In the genomic region with DNA sequence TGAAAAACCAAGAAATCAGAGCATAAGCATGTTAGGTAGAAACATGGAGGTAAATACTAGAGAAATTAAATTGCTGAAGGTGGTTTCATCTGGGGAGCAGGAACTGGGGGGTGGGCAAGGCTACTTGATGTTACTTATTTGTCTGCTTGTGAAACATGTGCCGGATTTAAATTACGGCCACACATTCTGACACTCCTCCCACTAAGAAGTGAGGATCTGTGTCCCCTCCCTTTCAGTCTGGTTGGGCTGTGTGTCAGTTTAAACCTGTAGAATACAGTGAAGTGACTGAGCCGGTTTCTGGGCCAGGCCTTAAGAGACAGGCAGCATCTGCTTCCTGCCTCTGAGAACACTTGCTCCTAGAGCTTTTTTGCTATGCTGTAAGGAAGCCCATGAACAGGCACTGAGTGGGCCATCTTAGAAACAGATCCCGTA, we compare ENCODE assay signal across 13 cellular contexts. TPM values are rescaled to one million over a fixed set of nuclear protein-coding genes. Genes with fewer than 3 reads are reported as not detected.
DNase-seq lines count a peak whose midpoint lies in the region; ATAC-seq and TF ChIP-seq lines count a peak whose summit lies in the region.
"Had no signal": no experiment of that assay in that cellular context is flagged by ENCODE, and none has a peak within 500 bp of the region (broad histone marks: within the 10 kb centered on the region; RNA-seq: fewer than 3 reads in every experiment).

No MANE protein-coding gene starts in this region.

- no peaks in the 10 kb centered on the region for H3K27me3 ChIP-seq in DOHH2 (ENCODE audit: control insufficient read depth, low read length)
- H3K27me3 ChIP-seq: adrenal gland had no signal

- H3K79me2 ChIP-seq in DOHH2 (ENCODE audit: control insufficient read depth, low read length) = peaks cover 52% of the 10 kb centered on the region

- POLR2A ChIA-PET in activated CD8-positive, alpha-beta T cell treated with anti-CD3 and anti-CD28 coated beads for 36 hours (lab: Charles Lee) = interaction anchor here (0.6 kb wide), 1 partner anchor 38 kb away, joined by 3 read pairs; no protein-coding TSS in a partner anchor
- POLR2A ChIA-PET in naive thymus-derived CD8-positive, alpha-beta T cell (lab: Charles Lee) = no interaction called here

- no peaks in the 10 kb centered on the region for H3K9me2 ChIP-seq in DOHH2 (replicated peaks; ENCODE audit: control insufficient read depth, low read length)

- H3K4me2 ChIP-seq in DOHH2 (ENCODE audit: low read length) = peak overlapping the region; percentile 83

- no peaks in the 10 kb centered on the region for H3K9me3 Mint-ChIP-seq in activated CD8-positive, alpha-beta T cell treated with anti-CD3 and anti-CD28 coated beads for 36 hours
- H3K9me3 Mint-ChIP-seq in naive thymus-derived CD8-positive, alpha-beta T cell = no peaks in the 10 kb centered on the region

- H3K4me3 ChIP-seq in DOHH2 (ENCODE audit: low read length) (peak overlapping the region; percentile 80), mucosa of descending colon (no peak overlapping the region)
- H3K4me3 ChIP-seq: adrenal gland had no signal

- peak; percentile 98 to 99 for DNase-seq in Kasumi-1 (lab: John Stamatoyannopoulos, UW)
- DNase-seq in activated CD8-positive, alpha-beta T cell treated with anti-CD3 and anti-CD28 coated beads for 36 hours = peak; percentile 7
- no peak for DNase-seq in naive thymus-derived CD8-positive, alpha-beta T cell
- no peak for DNase-seq in mucosa of descending colon
- DNase-seq: activated CD4-positive, CD25-positive, alpha-beta regulatory T cell; adrenal gland; KG1; NCI-H69; retina had no signal

- H4K20me1 ChIP-seq in DOHH2 (ENCODE audit: control insufficient read depth, insufficient read depth, low read depth, low read length) = peaks cover 5% of the 10 kb centered on the region; the same call in 1 of the 2 replicates

- H3K4me3 Mint-ChIP-seq in activated CD8-positive, alpha-beta T cell treated with anti-CD3 and anti-CD28 coated beads for 36 hours = no peak overlapping the region
- peak overlapping the region in 1 of 10 donors; percentile 24 for H3K4me3 Mint-ChIP-seq in naive thymus-derived CD8-positive, alpha-beta T cell

- peaks cover 53% of the 10 kb centered on the region for H3K36me3 Mint-ChIP-seq in activated CD8-positive, alpha-beta T cell treated with anti-CD3 and anti-CD28 coated beads for 36 hours (ENCODE audit: low read depth)
- peaks cover 4 to 40% (median 13%) of the 10 kb centered on the region in 3 donors for H3K36me3 Mint-ChIP-seq in naive thymus-derived CD8-positive, alpha-beta T cell

- H3K9me3 ChIP-seq in DOHH2 (ENCODE audit: control insufficient read depth, insufficient read depth, low read length) (no peaks in the 10 kb centered on the region), mucosa of descending colon (no peaks in the 10 kb centered on the region)
- H3K9me3 ChIP-seq: adrenal gland had no signal

- intact Hi-C loops in activated CD8-positive, alpha-beta T cell treated with anti-CD3 and anti-CD28 coated beads for 36 hours (cut with micrococcal nuclease) = no loop called here
- intact Hi-C loops in mucosa of descending colon (cut with DNase I, micrococcal nuclease) = no loop called here

- TF ChIP-seq CTCF in DOHH2 (IDR thresholded peaks at IDR 0.05; ENCODE audit: low read depth, low read length, poor library complexity, severe bottlenecking) (no peak), mucosa of descending colon (IDR thresholded peaks at IDR 0.05) (no peak)
- no peak for TF ChIP-seq CTCF in activated CD8-positive, alpha-beta T cell treated with anti-CD3 and anti-CD28 coated beads for 36 hours (IDR thresholded peaks at IDR 0.05)

- CTCF ChIA-PET in activated CD8-positive, alpha-beta T cell treated with anti-CD3 and anti-CD28 coated beads for 36 hours (lab: Charles Lee) = no interaction called here

- peak overlapping the region; percentile 71 for H3K27ac Mint-ChIP-seq in activated CD8-positive, alpha-beta T cell treated with anti-CD3 and anti-CD28 coated beads for 36 hours
- H3K27ac Mint-ChIP-seq in naive thymus-derived CD8-positive, alpha-beta T cell = peak overlapping the region in 8 of 10 donors; percentile 7 to 99 (median 85)

- peaks cover 37% of the 10 kb centered on the region for H3F3A ChIP-seq in DOHH2 (ENCODE audit: control insufficient read depth, insufficient read depth)

- peak overlapping the region; percentile 88 for H3K27ac ChIP-seq in DOHH2 (ENCODE audit: low read depth, low read length)
- H3K27ac ChIP-seq: adrenal gland had no signal

- peaks cover 43% of the 10 kb centered on the region for H3K4me1 Mint-ChIP-seq in activated CD8-positive, alpha-beta T cell treated with anti-CD3 and anti-CD28 coated beads for 36 hours (ENCODE audit: low read depth)
- H3K4me1 Mint-ChIP-seq in naive thymus-derived CD8-positive, alpha-beta T cell = peaks cover 27 to 63% (median 46%) of the 10 kb centered on the region in 4 donors

- H3K4me1 ChIP-seq in DOHH2 (ENCODE audit: control insufficient read depth, low read length) = peaks cover 74% of the 10 kb centered on the region
- H3K4me1 ChIP-seq in mucosa of descending colon (ENCODE audit: low read depth) = peaks cover 11% of the 10 kb centered on the region

- no peaks in the 10 kb centered on the region for H3K27me3 Mint-ChIP-seq in activated CD8-positive, alpha-beta T cell treated with anti-CD3 and anti-CD28 coated beads for 36 hours
- H3K27me3 Mint-ChIP-seq in naive thymus-derived CD8-positive, alpha-beta T cell = peaks cover 0 to 1% (median 0%) of the 10 kb centered on the region in 5 donors

- no peak for ATAC-seq in activated CD8-positive, alpha-beta T cell treated with anti-CD3 and anti-CD28 coated beads for 36 hours
- no peak for ATAC-seq in naive thymus-derived CD8-positive, alpha-beta T cell
- ATAC-seq in GM18519 (IDR thresholded peaks at IDR 0.05; ENCODE audit: low FRiP score, unreplicated experiment) (no peak), GM19397 (IDR thresholded peaks at IDR 0.05; ENCODE audit: unreplicated experiment) (no peak), mucosa of descending colon (no peak), GM18909 (IDR thresholded peaks at IDR 0.05; ENCODE audit: poor library complexity, unreplicated experiment) (no peak)

- peaks cover 82% of the 10 kb centered on the region for H3K36me3 ChIP-seq in DOHH2 (ENCODE audit: control insufficient read depth, low read length)
- H3K36me3 ChIP-seq in mucosa of descending colon (ENCODE audit: low read depth) = no peaks in the 10 kb centered on the region

RNA-seq across cellular contexts. Expression of a gene that starts 2.3 kb away (rescaled TPM):
- total RNA-seq in activated CD8-positive, alpha-beta T cell treated with anti-CD3 and anti-CD28 coated beads for 36 hours = 100 to 1,000 TPM; 247 to 251 TPM
- total RNA-seq in naive thymus-derived CD8-positive, alpha-beta T cell = 100 to 1,000 TPM; 150 to 151 TPM
- 10 to 100 TPM; 62.2 to 75.2 (median 66.5) TPM for polyA plus RNA-seq in naive thymus-derived CD8-positive, alpha-beta T cell
- total RNA-seq in mucosa of descending colon = 10 to 100 TPM; 46.0 to 57.9 (median 57.8) TPM

RNA-seq across cellular contexts. Expression of a gene that starts 29.3 kb away (rescaled TPM):
- total RNA-seq in activated CD8-positive, alpha-beta T cell treated with anti-CD3 and anti-CD28 coated beads for 36 hours = 10 to 100 TPM; 44.1 to 46.5 TPM
- total RNA-seq in naive thymus-derived CD8-positive, alpha-beta T cell = 100 to 1,000 TPM; 102 to 105 TPM
- 10 to 100 TPM; 15.0 to 29.1 (median 26.7) TPM for polyA plus RNA-seq in naive thymus-derived CD8-positive, alpha-beta T cell
- total RNA-seq in mucosa of descending colon = 10 to 100 TPM; 25.6 to 31.1 (median 25.8) TPM

RNA-seq across cellular contexts. Expression of a gene that starts 29.9 kb away (rescaled TPM):
- 10 to 100 TPM; 22.5 to 28.7 TPM for total RNA-seq in activated CD8-positive, alpha-beta T cell treated with anti-CD3 and anti-CD28 coated beads for 36 hours
- 1 to 10 TPM; 4.4 TPM for total RNA-seq in naive thymus-derived CD8-positive, alpha-beta T cell
- 1 to 10 TPM; 2.4 to 5.2 (median 3.0) TPM for polyA plus RNA-seq in naive thymus-derived CD8-positive, alpha-beta T cell
- total RNA-seq in mucosa of descending colon = 1 to 10 TPM; 2.0 to 4.9 (median 3.3) TPM

Comparison
In these comparisons a context has a peak if more than half of its experiments do, and no peak if none do; other contexts are left out.
1. DNase-seq: peak in Kasumi-1 (2 of 2) and activated CD8-positive, alpha-beta T cell treated with anti-CD3 and anti-CD28 coated beads for 36 hours (single experiment); none in naive thymus-derived CD8-positive, alpha-beta T cell (0 of 10) and mucosa of descending colon (0 of 3).